ENCODE assay signal across 1 cellular context in the genomic region with DNA sequence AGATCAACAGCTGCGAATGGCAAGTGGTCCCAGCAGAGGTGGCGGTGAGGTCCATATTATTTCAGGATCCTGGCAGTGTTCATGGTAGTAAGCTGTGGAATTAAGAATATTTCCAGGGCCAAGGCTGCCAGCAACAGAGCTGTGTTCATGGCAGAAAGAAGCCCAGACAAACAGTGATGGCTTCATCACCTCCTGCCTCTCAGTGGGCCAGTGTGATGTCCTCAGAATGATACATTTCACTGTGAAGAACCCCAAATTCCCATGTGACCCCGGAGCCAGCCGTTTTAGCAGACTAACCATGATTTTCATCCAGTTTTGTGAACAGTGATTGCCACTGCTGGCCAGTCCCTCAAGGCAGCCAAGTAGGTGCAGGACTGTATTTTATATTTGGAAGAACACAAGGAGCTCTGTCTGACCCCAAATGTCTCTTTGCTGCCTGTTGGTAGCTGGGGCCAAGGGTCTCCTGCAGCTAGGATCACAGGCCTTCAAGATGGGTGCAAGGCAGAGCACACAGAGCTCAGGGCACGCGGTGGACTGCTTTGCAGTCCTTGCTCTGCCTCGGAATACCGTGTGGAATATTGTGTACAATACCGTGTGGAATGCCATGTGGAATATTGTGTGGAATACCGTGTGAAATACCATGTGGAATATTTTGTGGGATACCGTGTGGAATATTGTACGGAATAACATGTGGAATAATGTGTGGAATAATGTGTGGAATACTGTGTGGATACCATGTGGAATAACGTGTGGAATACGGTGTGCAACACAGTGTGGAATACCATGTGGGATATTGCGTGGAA.
TF ChIP-seq lines count a peak whose summit lies in the region.

No MANE protein-coding gene starts in this region.

TF ChIP-seq in GM12878, 131 proteins besides CTCF, POLR2A, EP300 and RAD21 (continued from another document):
- TF ChIP-seq, protein P1, sequence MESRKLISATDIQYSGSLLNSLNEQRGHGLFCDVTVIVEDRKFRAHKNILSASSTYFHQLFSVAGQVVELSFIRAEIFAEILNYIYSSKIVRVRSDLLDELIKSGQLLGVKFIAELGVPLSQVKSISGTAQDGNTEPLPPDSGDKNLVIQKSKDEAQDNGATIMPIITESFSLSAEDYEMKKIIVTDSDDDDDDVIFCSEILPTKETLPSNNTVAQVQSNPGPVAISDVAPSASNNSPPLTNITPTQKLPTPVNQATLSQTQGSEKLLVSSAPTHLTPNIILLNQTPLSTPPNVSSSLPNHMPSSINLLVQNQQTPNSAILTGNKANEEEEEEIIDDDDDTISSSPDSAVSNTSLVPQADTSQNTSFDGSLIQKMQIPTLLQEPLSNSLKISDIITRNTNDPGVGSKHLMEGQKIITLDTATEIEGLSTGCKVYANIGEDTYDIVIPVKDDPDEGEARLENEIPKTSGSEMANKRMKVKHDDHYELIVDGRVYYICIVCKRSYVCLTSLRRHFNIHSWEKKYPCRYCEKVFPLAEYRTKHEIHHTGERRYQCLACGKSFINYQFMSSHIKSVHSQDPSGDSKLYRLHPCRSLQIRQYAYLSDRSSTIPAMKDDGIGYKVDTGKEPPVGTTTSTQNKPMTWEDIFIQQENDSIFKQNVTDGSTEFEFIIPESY (IDR thresholded peaks at IDR 0.05): peak; percentile 87; the same call in 1 of the 2 replicates
- TF ChIP-seq NFIC (IDR thresholded peaks at IDR 0.05; ENCODE audit: low read depth, low read length) (0 out of 2 replicates have a peak, but pooled peaks have one; percentile 26), IKZF1 (conservative IDR thresholded peaks at IDR 0.05) (no peak), HDAC2 (IDR thresholded peaks at IDR 0.05) (peak; percentile 99), TCF7 (IDR thresholded peaks at IDR 0.05; ENCODE audit: borderline replicate concordance) (no peak), EZH2 (IDR thresholded peaks at IDR 0.05; ENCODE audit: borderline replicate concordance, control insufficient read depth, low read depth, low read length) (no peak), MEF2B (IDR thresholded peaks at IDR 0.05; ENCODE audit: partially characterized antibody, poor library complexity, severe bottlenecking) (peak; percentile 80), CREB1 (IDR thresholded peaks at IDR 0.05; ENCODE audit: low read depth) (no peak), NR2F1 (conservative IDR thresholded peaks at IDR 0.05) (0 out of 2 replicates have a peak, but pooled peaks have one; percentile 36)
- TF ChIP-seq, protein P2, sequence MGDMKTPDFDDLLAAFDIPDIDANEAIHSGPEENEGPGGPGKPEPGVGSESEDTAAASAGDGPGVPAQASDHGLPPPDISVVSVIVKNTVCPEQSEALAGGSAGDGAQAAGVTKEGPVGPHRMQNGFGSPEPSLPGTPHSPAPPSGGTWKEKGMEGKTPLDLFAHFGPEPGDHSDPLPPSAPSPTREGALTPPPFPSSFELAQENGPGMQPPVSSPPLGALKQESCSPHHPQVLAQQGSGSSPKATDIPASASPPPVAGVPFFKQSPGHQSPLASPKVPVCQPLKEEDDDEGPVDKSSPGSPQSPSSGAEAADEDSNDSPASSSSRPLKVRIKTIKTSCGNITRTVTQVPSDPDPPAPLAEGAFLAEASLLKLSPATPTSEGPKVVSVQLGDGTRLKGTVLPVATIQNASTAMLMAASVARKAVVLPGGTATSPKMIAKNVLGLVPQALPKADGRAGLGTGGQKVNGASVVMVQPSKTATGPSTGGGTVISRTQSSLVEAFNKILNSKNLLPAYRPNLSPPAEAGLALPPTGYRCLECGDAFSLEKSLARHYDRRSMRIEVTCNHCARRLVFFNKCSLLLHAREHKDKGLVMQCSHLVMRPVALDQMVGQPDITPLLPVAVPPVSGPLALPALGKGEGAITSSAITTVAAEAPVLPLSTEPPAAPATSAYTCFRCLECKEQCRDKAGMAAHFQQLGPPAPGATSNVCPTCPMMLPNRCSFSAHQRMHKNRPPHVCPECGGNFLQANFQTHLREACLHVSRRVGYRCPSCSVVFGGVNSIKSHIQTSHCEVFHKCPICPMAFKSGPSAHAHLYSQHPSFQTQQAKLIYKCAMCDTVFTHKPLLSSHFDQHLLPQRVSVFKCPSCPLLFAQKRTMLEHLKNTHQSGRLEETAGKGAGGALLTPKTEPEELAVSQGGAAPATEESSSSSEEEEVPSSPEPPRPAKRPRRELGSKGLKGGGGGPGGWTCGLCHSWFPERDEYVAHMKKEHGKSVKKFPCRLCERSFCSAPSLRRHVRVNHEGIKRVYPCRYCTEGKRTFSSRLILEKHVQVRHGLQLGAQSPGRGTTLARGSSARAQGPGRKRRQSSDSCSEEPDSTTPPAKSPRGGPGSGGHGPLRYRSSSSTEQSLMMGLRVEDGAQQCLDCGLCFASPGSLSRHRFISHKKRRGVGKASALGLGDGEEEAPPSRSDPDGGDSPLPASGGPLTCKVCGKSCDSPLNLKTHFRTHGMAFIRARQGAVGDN (IDR thresholded peaks at IDR 0.05): no peak
- TF ChIP-seq, protein P3, sequence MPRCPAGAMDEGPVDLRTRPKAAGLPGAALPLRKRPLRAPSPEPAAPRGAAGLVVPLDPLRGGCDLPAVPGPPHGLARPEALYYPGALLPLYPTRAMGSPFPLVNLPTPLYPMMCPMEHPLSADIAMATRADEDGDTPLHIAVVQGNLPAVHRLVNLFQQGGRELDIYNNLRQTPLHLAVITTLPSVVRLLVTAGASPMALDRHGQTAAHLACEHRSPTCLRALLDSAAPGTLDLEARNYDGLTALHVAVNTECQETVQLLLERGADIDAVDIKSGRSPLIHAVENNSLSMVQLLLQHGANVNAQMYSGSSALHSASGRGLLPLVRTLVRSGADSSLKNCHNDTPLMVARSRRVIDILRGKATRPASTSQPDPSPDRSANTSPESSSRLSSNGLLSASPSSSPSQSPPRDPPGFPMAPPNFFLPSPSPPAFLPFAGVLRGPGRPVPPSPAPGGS (IDR thresholded peaks at IDR 0.05; ENCODE audit: borderline replicate concordance, insufficient read depth, low read depth, low read length, poor library complexity, severe bottlenecking): no peak
- TF ChIP-seq, protein P4, sequence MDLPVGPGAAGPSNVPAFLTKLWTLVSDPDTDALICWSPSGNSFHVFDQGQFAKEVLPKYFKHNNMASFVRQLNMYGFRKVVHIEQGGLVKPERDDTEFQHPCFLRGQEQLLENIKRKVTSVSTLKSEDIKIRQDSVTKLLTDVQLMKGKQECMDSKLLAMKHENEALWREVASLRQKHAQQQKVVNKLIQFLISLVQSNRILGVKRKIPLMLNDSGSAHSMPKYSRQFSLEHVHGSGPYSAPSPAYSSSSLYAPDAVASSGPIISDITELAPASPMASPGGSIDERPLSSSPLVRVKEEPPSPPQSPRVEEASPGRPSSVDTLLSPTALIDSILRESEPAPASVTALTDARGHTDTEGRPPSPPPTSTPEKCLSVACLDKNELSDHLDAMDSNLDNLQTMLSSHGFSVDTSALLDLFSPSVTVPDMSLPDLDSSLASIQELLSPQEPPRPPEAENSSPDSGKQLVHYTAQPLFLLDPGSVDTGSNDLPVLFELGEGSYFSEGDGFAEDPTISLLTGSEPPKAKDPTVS (IDR thresholded peaks at IDR 0.05; ENCODE audit: low read depth, low read length): no peak
